ENCODE assay signal across 23 cellular contexts in the genomic region with DNA sequence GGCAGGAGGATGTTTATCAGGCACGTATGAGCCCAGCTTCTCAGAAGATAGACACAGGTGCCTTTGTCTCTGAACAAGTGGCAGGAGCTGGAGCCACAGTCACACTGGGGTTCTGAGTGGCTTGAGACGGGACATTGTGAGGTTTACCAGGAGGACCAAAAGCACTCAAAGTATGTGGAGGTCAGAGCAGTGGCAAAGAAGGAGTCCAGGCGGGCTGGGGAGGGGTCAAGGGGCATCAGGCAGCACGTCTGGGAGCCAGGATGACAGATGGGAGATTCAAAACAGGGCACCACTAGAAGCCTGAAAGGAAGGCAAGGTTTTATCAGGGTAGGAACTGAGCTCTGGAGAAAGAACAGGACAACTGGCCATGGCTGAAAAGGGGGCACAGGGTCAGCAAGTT.
A peak's percentile ranks its signal among the peaks of the same experiment; 100 is the strongest.
DNase-seq lines count a peak whose midpoint lies in the region; ATAC-seq, FAIRE-seq and TF ChIP-seq lines count a peak whose summit lies in the region.
"Had no signal": no experiment of that assay in that cellular context is flagged by ENCODE, and none has a peak within 500 bp of the region (broad histone marks: within the 10 kb centered on the region; RNA-seq: fewer than 3 reads in every experiment).

No MANE protein-coding gene starts in this region.

- 74% methylated on average over 4 of the region's 4 CpGs for WGBS in A549 (ENCODE audit: missing lambda C conversion rate)
- 76 to 78% methylated on average over 4 of the region's 4 CpGs for whole genome bisulfite sequencing in ectodermal cell, 2 experiments
- 72 to 83% methylated on average over 1 to 4 of the region's 4 CpGs for WGBS in transverse colon (ENCODE audit: low coverage in 1 of 2), 2 donors

- BruUV-seq in PC-9 (replicated peaks; lab: Mats Ljungman, UMichigan) = no TSS peak

- no peak for TF ChIP-seq RAD21 in A549 (conservative IDR thresholded peaks at IDR 0.05 in 1 of 2, IDR thresholded peaks at IDR 0.05 in 1 of 2)

- no peak overlapping the region for H3K4me2 ChIP-seq in A549
- 0 out of 2 replicates have a peak overlapping the region, but pooled peaks have one; percentile 67 for H3K4me2 ChIP-seq in PC-9
- H3K4me2 ChIP-seq: BLaER1, KMS-11, SK-N-SH had no signal

- no peak overlapping the region for H2AFZ ChIP-seq in PC-9

- peak overlapping the region; percentile 69 for H3K27ac Mint-ChIP-seq in neural crest cell (ENCODE audit: unreplicated experiment)
- no peak overlapping the region for H3K27ac Mint-ChIP-seq in activated T-helper 17 cell treated with anti-CD3 and anti-CD28 coated beads, Interleukin-2, amount 50 U/mL, for 72 hours
- H3K27ac Mint-ChIP-seq: CD4-positive, CD25-positive, alpha-beta regulatory T cell; IgD-negative memory B cell had no signal

- H3K27me3 Mint-ChIP-seq in neural crest cell (ENCODE audit: low read depth) = no peaks in the 10 kb centered on the region
- H3K27me3 Mint-ChIP-seq in activated T-helper 17 cell treated with anti-CD3 and anti-CD28 coated beads, Interleukin-2, amount 50 U/mL, for 72 hours = peaks cover 14% of the 10 kb centered on the region

- H3K79me2 ChIP-seq in PC-9 (ENCODE audit: low read depth) = no peaks in the 10 kb centered on the region

- peaks cover 38% of the 10 kb centered on the region for H3K4me1 Mint-ChIP-seq in neural crest cell
- H3K4me1 Mint-ChIP-seq in activated T-helper 17 cell treated with anti-CD3 and anti-CD28 coated beads, Interleukin-2, amount 50 U/mL, for 72 hours = no peaks in the 10 kb centered on the region
- H3K4me1 Mint-ChIP-seq: CD4-positive, CD25-positive, alpha-beta regulatory T cell; IgD-negative memory B cell had no signal

- no peak for TF ChIP-seq POLR2A in A549 (IDR thresholded peaks at IDR 0.05; ENCODE audit: low read length)
- TF ChIP-seq POLR2A in transverse colon (IDR thresholded peaks at IDR 0.05) = no peak

- 0 out of 6 replicates have a peak, but pooled peaks of 1 of the 2 experiments have one; percentile 12 for ATAC-seq in A549
- no peak for ATAC-seq in HG02763 (IDR thresholded peaks at IDR 0.05; ENCODE audit: unreplicated experiment)
- no peak for ATAC-seq in activated T-helper 17 cell treated with anti-CD3 and anti-CD28 coated beads, Interleukin-2, amount 50 U/mL, for 72 hours (replicated peaks)
- ATAC-seq: Panc1 had no signal

- H3K9me2 ChIP-seq in PC-9 (ENCODE audit: insufficient read depth) = no peaks in the 10 kb centered on the region
- H3K9me2 ChIP-seq: SK-N-SH had no signal

- DNase-seq in A549 (ENCODE audit: low read depth in 1 of 2, low spot score in 1 of 2) (no peak), PC-9 (no peak), neural crest cell (ENCODE audit: low read depth, low spot score) (no peak), SIG-M5 (lab: John Stamatoyannopoulos, UW) (no peak), transverse colon (no peak)
- DNase-seq: CD4-positive, CD25-positive, alpha-beta regulatory T cell; DMS153; DND-41; GM23248; H9; NCI-H1048; NCI-H1417; NCI-H1694; NCI-H2029 treated with DMSO at 0.1 percent for 48 hours; NCI-H526 treated with DMSO at 0.1 percent for 48 hours; SK-N-SH had no signal

- TF ChIP-seq CTCF in A549 (IDR thresholded peaks at IDR 0.05) (no peak), PC-9 (conservative IDR thresholded peaks at IDR 0.05) (no peak), neural crest cell (conservative IDR thresholded peaks at IDR 0.05) (no peak), transverse colon (IDR thresholded peaks at IDR 0.05) (no peak)

- H3K27ac ChIP-seq in A549 = peak overlapping the region; percentile 30 to 48; a peak in 3 of 6 replicates
- H3K27ac ChIP-seq in PC-9 = no peak overlapping the region; the same call in 1 of the 2 replicates
- peak overlapping the region; percentile 17 for H3K27ac ChIP-seq in ectodermal cell (ENCODE audit: insufficient read depth, low read depth, low read length, poor library complexity, severe bottlenecking)
- H3K27ac ChIP-seq in transverse colon = no peak overlapping the region
- H3K27ac ChIP-seq: BLaER1, GM23248, KMS-11 had no signal

- CTCF ChIA-PET in A549 (lab: Yijun Ruan, JAX) (interaction anchor here (1.5 to 2.9 kb wide), 3 partner anchors 8 to 13 kb away, joined by 3 to 8 read pairs (median 5); no protein-coding TSS in a partner anchor), PC-9 (lab: Charles Lee) (no interaction called here)

- H3K4me3 ChIP-seq in A549 (no peak overlapping the region), PC-9 (no peak overlapping the region), ectodermal cell (ENCODE audit: insufficient read depth, low read depth, low read length) (no peak overlapping the region), transverse colon (no peak overlapping the region)
- H3K4me3 ChIP-seq: BLaER1, GM23248 had no signal

- H3K4me1 ChIP-seq in A549 = peaks cover 21% of the 10 kb centered on the region
- peaks cover 40% of the 10 kb centered on the region for H3K4me1 ChIP-seq in PC-9 (replicated peaks; ENCODE audit: insufficient read depth)
- H3K4me1 ChIP-seq in ectodermal cell (ENCODE audit: control insufficient read depth, insufficient read depth, low read length) = peaks cover 13% of the 10 kb centered on the region
- no peaks in the 10 kb centered on the region for H3K4me1 ChIP-seq in transverse colon
- H3K4me1 ChIP-seq: BLaER1 had no signal

- H3F3A ChIP-seq in PC-9 (ENCODE audit: insufficient read depth, low read depth) = peaks cover 24% of the 10 kb centered on the region

- intact Hi-C loops in PC-9 (cut with micrococcal nuclease; ENCODE audit: unreplicated experiment) = no loop called here
- intact Hi-C loops in transverse colon (cut with DNase I; ENCODE audit: low total_unique reads) = no loop called here

- H3K27me3 ChIP-seq in PC-9 (ENCODE audit: insufficient read depth, low read depth) = no peaks in the 10 kb centered on the region
- no peaks in the 10 kb centered on the region for H3K27me3 ChIP-seq in ectodermal cell (ENCODE audit: control insufficient read depth, insufficient read depth, low read length, poor library complexity, severe bottlenecking)
- no peaks in the 10 kb centered on the region for H3K27me3 ChIP-seq in transverse colon
- H3K27me3 ChIP-seq: BLaER1 had no signal

- no peaks in the 10 kb centered on the region for H3K9me3 ChIP-seq in A549
- H3K9me3 ChIP-seq in PC-9 (ENCODE audit: insufficient read depth, low read depth) = 0 out of 2 replicates have a peak, but pooled peaks cover 3% of the 10 kb centered on the region
- H3K9me3 ChIP-seq in ectodermal cell (ENCODE audit: control insufficient read depth, low read length) = no peaks in the 10 kb centered on the region
- no peaks in the 10 kb centered on the region for H3K9me3 ChIP-seq in transverse colon
- H3K9me3 ChIP-seq: BLaER1, SK-N-SH had no signal

- H3K36me3 ChIP-seq in PC-9 (ENCODE audit: low read depth) (no peaks in the 10 kb centered on the region), ectodermal cell (ENCODE audit: control insufficient read depth, insufficient read depth, low read length) (no peaks in the 10 kb centered on the region), transverse colon (no peaks in the 10 kb centered on the region)
- H3K36me3 ChIP-seq: BLaER1 had no signal

- in situ Hi-C loops in transverse colon (cut with MboI; ENCODE audit: low pct_ligation_motif_present in 1 of 4, low pct_unique_long_range_greater_than_20kb in 1 of 4, low sequenced_read_pairs in 3 of 4) = no loop called here

- FAIRE-seq in A549 (lab: Jason Lieb, UNC) = no peak

- POLR2A ChIA-PET in A549 (lab: Yijun Ruan, JAX) (interaction anchor here (1.3 kb wide), 1 partner anchor 51 kb away, joined by 3 read pairs; no protein-coding TSS in a partner anchor), PC-9 (lab: Charles Lee; ENCODE audit: unreplicated experiment) (no interaction called here)

- H4K20me1 ChIP-seq in PC-9 (ENCODE audit: insufficient read depth) = no peaks in the 10 kb centered on the region
- H4K20me1 ChIP-seq: BLaER1 had no signal

- H3K36me3 Mint-ChIP-seq in neural crest cell (ENCODE audit: low read depth) = no peaks in the 10 kb centered on the region
- H3K36me3 Mint-ChIP-seq in activated T-helper 17 cell treated with anti-CD3 and anti-CD28 coated beads, Interleukin-2, amount 50 U/mL, for 72 hours (ENCODE audit: low read depth) = no peaks in the 10 kb centered on the region
- H3K36me3 Mint-ChIP-seq: CD4-positive, CD25-positive, alpha-beta regulatory T cell; IgD-negative memory B cell had no signal

- H3K9me3 Mint-ChIP-seq in neural crest cell = no peaks in the 10 kb centered on the region
- H3K9me3 Mint-ChIP-seq in activated T-helper 17 cell treated with anti-CD3 and anti-CD28 coated beads, Interleukin-2, amount 50 U/mL, for 72 hours = no peaks in the 10 kb centered on the region
- H3K9me3 Mint-ChIP-seq: H9, IgD-negative memory B cell had no signal

- no peak overlapping the region for H3K4me3 Mint-ChIP-seq in neural crest cell
- H3K4me3 Mint-ChIP-seq in activated T-helper 17 cell treated with anti-CD3 and anti-CD28 coated beads, Interleukin-2, amount 50 U/mL, for 72 hours = no peak overlapping the region
- H3K4me3 Mint-ChIP-seq: CD4-positive, CD25-positive, alpha-beta regulatory T cell; H9 had no signal

- no peak for TF ChIP-seq EP300 in A549 (IDR thresholded peaks at IDR 0.05)
- TF ChIP-seq EP300 in transverse colon (IDR thresholded peaks at IDR 0.05; ENCODE audit: low read depth) = no peak

TF ChIP-seq in A549, 52 proteins besides CTCF, POLR2A, EP300 and RAD21:
- TF ChIP-seq NR3C1 (IDR thresholded peaks at IDR 0.05) = no peak
- no peak for TF ChIP-seq ESRRA (IDR thresholded peaks at IDR 0.05; ENCODE audit: borderline replicate concordance, low read length)
- no peak for TF ChIP-seq FOSB (CRISPR knock-in tag; IDR thresholded peaks at IDR 0.05)
- no peak for TF ChIP-seq FOXS1 (CRISPR knock-in tag; IDR thresholded peaks at IDR 0.05)
- no peak for TF ChIP-seq CHD2 (IDR thresholded peaks at IDR 0.05; ENCODE audit: low read length, partially characterized antibody)
- no peak for TF ChIP-seq MAZ (IDR thresholded peaks at IDR 0.05; ENCODE audit: borderline replicate concordance, low read depth, low read length)
- TF ChIP-seq ZNF302 (CRISPR knock-in tag; IDR thresholded peaks at IDR 0.05) = no peak

Comparison
In these comparisons a context has a peak if more than half of its experiments do, and no peak if none do; other contexts are left out.
1. H3K27ac ChIP-seq: peak in A549 (2 of 2) and ectodermal cell (single experiment); none in PC-9 (single experiment) and transverse colon (0 of 4).